In genomic region chr14:41016213-41016612, GRCh38 we compare ENCODE assay signal across 19 cellular contexts.
"Had no signal": no experiment of that assay in that cellular context is flagged by ENCODE, and none has a peak within 500 bp of the region (broad histone marks: within the 10 kb centered on the region; RNA-seq: fewer than 3 reads in every experiment).

No MANE protein-coding gene starts in this region.

- ATAC-seq: left lobe of liver; mucosa of descending colon; natural killer cell treated with Interleukin-12 subunit alpha and Interleukin-12 subunit beta and Interleukin-15 and Interleukin-18, amount 100 ng/mL, for 72 hours; sciatic nerve; stimulated activated naive B cell treated with anti-CD40 and anti-IgM and Interleukin-4, amounts not matched to agents 10 μg/mL and 1 μg/mL and 100 μg/mL, for 72 hours had no signal

- H3K27me3 ChIP-seq: colonic mucosa, esophagus squamous epithelium, neural progenitor cell, tibial nerve, upper lobe of left lung had no signal

- H2AFZ ChIP-seq: neural progenitor cell, parathyroid adenoma had no signal

- H3K4me1 ChIP-seq: colonic mucosa, esophagus squamous epithelium, parathyroid adenoma, tibial nerve, upper lobe of left lung had no signal

- H3K4me3 ChIP-seq: colonic mucosa, esophagus squamous epithelium, lung, mucosa of descending colon, neural progenitor cell, smooth muscle cell, thoracic aorta, tibial nerve, upper lobe of left lung had no signal

- H3K4me2 ChIP-seq: neural progenitor cell, smooth muscle cell had no signal

- H3K36me3 ChIP-seq: colonic mucosa, esophagus squamous epithelium, neural progenitor cell, thoracic aorta, tibial nerve, upper lobe of left lung had no signal

- DNase-seq: colonic mucosa; effector CD8-positive, alpha-beta T cell; esophagus squamous epithelium; foreskin melanocyte; mucosa of descending colon; naive B cell; stimulated activated CD4-positive, alpha-beta T cell treated with anti-CD3 and anti-CD28 coated beads, Interleukin-2, amount 100 ng/mL, for 24 hours; stimulated activated CD4-positive, alpha-beta T cell treated with anti-CD3 and anti-CD28 coated beads, Interleukin-4, amount 100 ng/mL, for 4 hours; stimulated activated naive B cell treated with anti-CD40 and anti-IgM and Interleukin-4, amounts not matched to agents 10 μg/mL and 1 μg/mL and 100 μg/mL, for 72 hours; upper lobe of left lung had no signal

- H3K9ac ChIP-seq: neural progenitor cell, parathyroid adenoma had no signal

- H3K9me3 ChIP-seq: colonic mucosa, esophagus squamous epithelium, thoracic aorta, tibial nerve, upper lobe of left lung had no signal

- H3K79me2 ChIP-seq: parathyroid adenoma had no signal

- H3K27ac ChIP-seq: colonic mucosa, esophagus squamous epithelium, neural progenitor cell, parathyroid adenoma, thoracic aorta, tibial nerve, upper lobe of left lung had no signal
